In the genomic region with DNA sequence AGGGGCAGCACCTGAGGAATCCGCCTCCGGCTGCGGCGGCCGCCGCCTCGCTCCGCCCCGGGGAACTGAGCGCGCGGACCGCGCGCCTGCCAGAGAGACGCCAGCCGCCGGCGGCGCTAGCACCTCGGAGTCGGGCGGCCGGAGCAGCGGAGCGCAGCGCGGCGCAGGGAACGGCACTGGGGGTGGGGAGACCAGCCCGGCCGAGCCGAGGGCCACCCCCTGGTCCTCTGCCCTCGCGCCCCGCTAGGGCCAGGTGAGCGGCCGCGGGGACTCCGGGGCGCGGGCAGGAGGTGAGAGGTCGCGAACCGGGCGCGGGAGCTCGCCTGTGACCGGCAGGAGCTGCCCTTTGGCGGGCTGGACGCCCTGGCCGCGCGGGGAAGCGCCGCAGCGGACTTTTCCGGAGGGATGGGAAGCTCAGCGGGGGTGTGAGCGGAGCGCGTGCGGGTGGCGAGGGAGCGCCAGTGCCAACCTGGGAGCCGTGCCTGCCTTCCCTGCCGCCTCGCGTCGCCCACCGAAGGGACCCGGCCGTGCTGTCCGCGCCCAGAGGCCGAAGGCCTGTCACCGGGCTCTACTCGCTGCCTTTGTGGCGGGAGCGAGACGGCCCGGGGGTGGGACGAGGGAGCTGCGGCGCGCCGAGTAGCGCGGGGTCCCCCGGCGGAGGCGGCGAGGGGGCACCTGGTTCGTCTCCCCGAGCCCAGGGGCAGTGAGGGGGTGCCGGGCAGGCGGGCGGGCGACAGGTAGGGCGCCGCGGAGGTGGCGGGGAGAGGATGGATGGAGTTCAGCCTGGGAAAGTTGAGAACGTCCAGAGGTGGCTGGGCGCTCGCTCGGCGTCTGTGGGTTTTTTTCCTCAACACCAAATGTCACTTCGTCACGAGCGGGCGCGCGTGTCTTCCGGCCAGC, we compare ENCODE assay signal across 9 cellular contexts. TPM values are rescaled to one million over a fixed set of nuclear protein-coding genes. Genes with fewer than 3 reads are reported as not detected.
A peak's percentile ranks its signal among the peaks of the same experiment; 100 is the strongest.
DNase-seq lines count a peak whose midpoint lies in the region; ATAC-seq and TF ChIP-seq lines count a peak whose summit lies in the region.
"Had no signal": no experiment of that assay in that cellular context is flagged by ENCODE, and none has a peak within 500 bp of the region (broad histone marks: within the 10 kb centered on the region; RNA-seq: fewer than 3 reads in every experiment).

A gene (plus strand): TSS at position 92 of the 900 bp plus-strand sequence. CDS start 141,287 bp downstream, outside the sequence.

- H3K36me3 ChIP-seq in right lobe of liver: no peaks in the 10 kb centered on the region

- TF ChIP-seq POLR2A in right lobe of liver (IDR thresholded peaks at IDR 0.05): peak; percentile 17

- peak within 1 kb of the TSS; percentile 63 for H3K4me3 Mint-ChIP-seq in stimulated activated memory B cell treated with anti-CD40 and anti-IgM and Interleukin-4, amounts not matched to agents 10 μg/mL and 1 μg/mL and 100 μg/mL, for 72 hours

- no peaks in the 10 kb centered on the region for H3K36me3 Mint-ChIP-seq in stimulated activated memory B cell treated with anti-CD40 and anti-IgM and Interleukin-4, amounts not matched to agents 10 μg/mL and 1 μg/mL and 100 μg/mL, for 72 hours

- intact Hi-C loops in right lobe of liver (cut with DNase I): no loop called here

- H3K4me1 Mint-ChIP-seq in stimulated activated memory B cell treated with anti-CD40 and anti-IgM and Interleukin-4, amounts not matched to agents 10 μg/mL and 1 μg/mL and 100 μg/mL, for 72 hours: peaks cover 14% of the 10 kb centered on the region

- ATAC-seq in right lobe of liver (peak; percentile 86 to 96 (median 89)), HG03025 (IDR thresholded peaks at IDR 0.05; ENCODE audit: low FRiP score, unreplicated experiment) (no peak), GM19467 (IDR thresholded peaks at IDR 0.05; ENCODE audit: unreplicated experiment) (no peak)
- ATAC-seq in stimulated activated memory B cell treated with anti-CD40 and anti-IgM and Interleukin-4, amounts not matched to agents 10 μg/mL and 1 μg/mL and 100 μg/mL, for 72 hours: peak; percentile 31

- H3K27me3 Mint-ChIP-seq in stimulated activated memory B cell treated with anti-CD40 and anti-IgM and Interleukin-4, amounts not matched to agents 10 μg/mL and 1 μg/mL and 100 μg/mL, for 72 hours: peaks cover 52% of the 10 kb centered on the region

- DNase-seq in COLO668 (lab: John Stamatoyannopoulos, UW; ENCODE audit: unreplicated experiment) (peak; percentile 94), HCEC 1CT (peak; percentile 11), NOMO-1 treated with dmso at 0.1 percent for 144 hours (lab: John Stamatoyannopoulos, UW; ENCODE audit: unreplicated experiment) (peak; percentile 34), dermis blood vessel endothelial cell (peak; percentile 84), right lobe of liver (peak; percentile 84 to 87 (median 87))

- no peaks in the 10 kb centered on the region for H3K9me3 ChIP-seq in right lobe of liver

- no peaks in the 10 kb centered on the region for H3K27me3 ChIP-seq in right lobe of liver

- 0% methylated on average over 13 of the region's 115 CpGs for WGBS in right lobe of liver (ENCODE audit: insufficient coverage, low coverage, low lambda C conversion rate, missing lambda C conversion rate)

- H3K27ac Mint-ChIP-seq in stimulated activated memory B cell treated with anti-CD40 and anti-IgM and Interleukin-4, amounts not matched to agents 10 μg/mL and 1 μg/mL and 100 μg/mL, for 72 hours: no peak within 1 kb of the TSS

- TF ChIP-seq CTCF in right lobe of liver (IDR thresholded peaks at IDR 0.05): peak; percentile 32 to 55 (median 38)

- H3K9me3 Mint-ChIP-seq in stimulated activated memory B cell treated with anti-CD40 and anti-IgM and Interleukin-4, amounts not matched to agents 10 μg/mL and 1 μg/mL and 100 μg/mL, for 72 hours: no peaks in the 10 kb centered on the region

- H3K4me3 ChIP-seq in right lobe of liver: peak within 1 kb of the TSS; percentile 63 to 76 (median 75)

- H3K27ac ChIP-seq in right lobe of liver: peak within 1 kb of the TSS; percentile 44 to 90 (median 68)

- no peaks in the 10 kb centered on the region for H3K4me1 ChIP-seq in right lobe of liver

RNA-seq across cellular contexts. Expression of the gene that starts here (rescaled TPM):
- total RNA-seq in dermis blood vessel endothelial cell (4.9 and 10.1 TPM in 2 replicates), right lobe of liver (1 to 10 TPM; 3.1 to 7.9 (median 5.7) TPM)
- total RNA-seq: T-helper 1 cell treated with Interleukin-12 subunit alpha and Interleukin-12 subunit beta and Interleukin-4 antibody, amounts not matched to agents 30 ng/mL and 1 ng/mL, for 36 hours had no signal

Comparison
In these comparisons a context has a peak if more than half of its experiments do, and no peak if none do; other contexts are left out.
1. DNase-seq: peak in every context shown above with its lines; median percentile 94 in COLO668; 87 in right lobe of liver; 84 in dermis blood vessel endothelial cell; 34 in NOMO-1 treated with dmso at 0.1 percent for 144 hours; 11 in HCEC 1CT.
2. ATAC-seq: peak in right lobe of liver (4 of 4) and stimulated activated memory B cell treated with anti-CD40 and anti-IgM and Interleukin-4, amounts not matched to agents 10 μg/mL and 1 μg/mL and 100 μg/mL, for 72 hours (single experiment); none in HG03025 (single experiment) and GM19467 (single experiment).